ENCODE assay signal across 35 cellular contexts in the genomic region with DNA sequence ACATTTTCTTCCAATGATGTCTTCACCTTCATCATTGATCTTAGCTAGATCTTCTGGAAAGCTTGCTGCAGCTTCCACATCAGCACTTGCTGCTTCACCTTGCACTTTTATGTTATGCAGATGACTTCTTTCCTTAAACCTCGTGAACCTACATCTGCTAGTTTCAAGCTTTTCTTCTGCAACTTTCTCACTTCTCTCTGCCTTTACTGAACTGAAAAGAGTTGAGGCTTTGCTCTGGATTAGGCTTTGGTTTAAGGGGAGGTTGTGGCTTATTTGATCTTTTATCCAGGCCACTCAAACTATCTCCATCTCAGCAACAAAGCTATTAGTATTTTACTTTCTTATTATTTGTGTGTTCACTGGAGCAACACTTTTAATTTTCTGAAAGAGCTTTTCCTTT.
"Had no signal": no experiment of that assay in that cellular context is flagged by ENCODE, and none has a peak within 500 bp of the region (broad histone marks: within the 10 kb centered on the region; RNA-seq: fewer than 3 reads in every experiment).

No MANE protein-coding gene starts in this region.

- H3K9ac ChIP-seq: KMS-11 had no signal

- H3K27me3 ChIP-seq: MG63 had no signal

- DNase-seq: Karpas-422, Kasumi-1, MG63, MV-4-11, NCI-H1048, NCI-H1092, NCI-H1092 treated with DMSO at 0.1 percent for 48 hours, NCI-H1105, NCI-H1105 treated with DMSO at 0.1 percent for 48 hours, NCI-H1417, NCI-H1417 treated with DMSO at 0.1 percent for 48 hours, NCI-H1436, NCI-H1436 treated with DMSO at 0.1 percent for 48 hours, NCI-H146, NCI-H1694, NCI-H1694 treated with DMSO at 0.1 percent for 48 hours, NCI-H187, NCI-H187 treated with DMSO at 0.1 percent for 48 hours, NCI-H1930, NCI-H2029, NCI-H2029 treated with DMSO at 0.1 percent for 48 hours, NCI-H2081, NCI-H2081 treated with DMSO at 0.1 percent for 48 hours, NCI-H2107, NCI-H2171, NCI-H2171 treated with DMSO at 0.1 percent for 48 hours, NCI-H2227 treated with DMSO at 0.1 percent for 48 hours, NCI-H226, NCI-H345, NCI-H446, NCI-H446 treated with DMSO at 0.1 percent for 48 hours, NCI-H510A, NCI-H510A treated with DMSO at 0.1 percent for 48 hours, NCI-H524 had no signal

- H3K4me3 ChIP-seq: MG63 had no signal

- H3K9me3 ChIP-seq: MG63 had no signal

- H3K27ac ChIP-seq: KMS-11 had no signal

- H3K36me3 ChIP-seq: MG63 had no signal

- H3K4me2 ChIP-seq: KMS-11 had no signal
